In the genomic region with DNA sequence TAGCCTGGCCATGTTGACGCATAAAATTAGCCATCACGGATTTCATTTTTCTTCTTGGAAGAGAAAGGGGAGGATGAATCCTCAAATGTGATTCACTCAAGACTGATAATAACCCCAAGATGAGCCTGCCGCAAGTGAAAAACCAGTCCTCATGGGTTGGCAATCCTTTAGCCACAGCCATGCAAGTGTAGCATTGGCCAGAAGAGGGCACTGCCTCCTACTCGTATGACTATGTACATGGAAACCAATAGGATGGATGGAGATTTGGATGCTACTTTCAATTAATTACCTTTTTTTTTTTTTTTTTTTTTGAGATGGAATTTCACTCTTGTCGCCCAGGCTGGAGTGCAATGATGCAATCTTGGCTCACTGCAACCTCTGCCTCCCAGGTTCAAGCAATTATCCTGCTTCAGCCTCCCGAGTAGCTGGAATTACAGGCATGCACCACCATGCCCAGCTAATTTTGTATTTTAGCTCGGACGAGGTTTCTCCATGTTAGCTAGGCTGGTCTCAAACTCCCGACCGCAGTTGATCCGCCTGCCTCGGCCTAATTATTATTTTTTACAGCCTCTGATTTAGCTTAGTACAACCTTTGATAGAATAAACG, we compare ENCODE assay signal across 8 cellular contexts. TPM values are rescaled to one million over a fixed set of nuclear protein-coding genes. Genes with fewer than 3 reads are reported as not detected.
DNase-seq lines count a peak whose midpoint lies in the region; ATAC-seq and TF ChIP-seq lines count a peak whose summit lies in the region.
"Not testable (repeated sequence)": the region's sequence is repeated elsewhere in the genome, so short reads cannot be mapped to it uniquely, and the experiment has no call there.

No MANE protein-coding gene starts in this region.

- peak; percentile 60 for TF ChIP-seq RAD21 in neural cell (conservative IDR thresholded peaks at IDR 0.05)

- H3K4me2 ChIP-seq in neural cell (ENCODE audit: low read length): not testable (repeated sequence)

- H3K27me3 Mint-ChIP-seq in activated T-helper 17 cell treated with anti-CD3 and anti-CD28 coated beads, Interleukin-2, amount 50 U/mL, for 72 hours: not testable (repeated sequence)

- H2AFZ ChIP-seq in neural cell (ENCODE audit: low read depth, low read length): not testable (repeated sequence)

- not testable (repeated sequence) for H3K9ac ChIP-seq in neural cell (ENCODE audit: low read length)

- H3K27ac ChIP-seq in neural cell (ENCODE audit: low read length): not testable (repeated sequence)

- H3K27ac Mint-ChIP-seq in activated T-helper 17 cell treated with anti-CD3 and anti-CD28 coated beads, Interleukin-2, amount 50 U/mL, for 72 hours: not testable (repeated sequence)

- H3F3A ChIP-seq in neural cell (ENCODE audit: insufficient read depth, low read length, poor library complexity, severe bottlenecking): not testable (repeated sequence)

- not testable (repeated sequence) for H3K36me3 Mint-ChIP-seq in activated T-helper 17 cell treated with anti-CD3 and anti-CD28 coated beads, Interleukin-2, amount 50 U/mL, for 72 hours (ENCODE audit: low read depth)

- H3K9me2 ChIP-seq in neural cell (ENCODE audit: insufficient read depth, low read length): not testable (repeated sequence)

- H3K36me3 ChIP-seq in neural cell (ENCODE audit: insufficient read depth, low read length): not testable (repeated sequence)

- not testable (repeated sequence) for H3K4me3 Mint-ChIP-seq in activated T-helper 17 cell treated with anti-CD3 and anti-CD28 coated beads, Interleukin-2, amount 50 U/mL, for 72 hours

- not testable (repeated sequence) for H3K4me1 Mint-ChIP-seq in activated T-helper 17 cell treated with anti-CD3 and anti-CD28 coated beads, Interleukin-2, amount 50 U/mL, for 72 hours

- TF ChIP-seq POLR2A in NB4 (IDR thresholded peaks at IDR 0.05; ENCODE audit: extremely low read depth, insufficient read length): not testable (repeated sequence)

- not testable (repeated sequence) for TF ChIP-seq EP300 in neural cell (conservative IDR thresholded peaks at IDR 0.05; ENCODE audit: poor library complexity, severe bottlenecking)

- peak; percentile 92 for TF ChIP-seq CTCF in NB4 (IDR thresholded peaks at IDR 0.05; ENCODE audit: low read depth, low read length)
- TF ChIP-seq CTCF in fibroblast of the aortic adventitia (IDR thresholded peaks at IDR 0.05; ENCODE audit: insufficient read depth, low read length): peak; percentile 95
- TF ChIP-seq CTCF in neural cell (IDR thresholded peaks at IDR 0.05; ENCODE audit: poor library complexity, severe bottlenecking): peak; percentile 66

- DNase-seq in EL: peak; percentile 85
- DNase-seq in HCEC 1CT: peak; percentile 82
- DNase-seq in NB4 (ENCODE audit: low read depth): peak; percentile 79
- peak; percentile 60 for DNase-seq in SIG-M5 treated with dmso at 0.1 percent for 504 hours (lab: John Stamatoyannopoulos, UW; ENCODE audit: unreplicated experiment)
- DNase-seq in fibroblast of the aortic adventitia (ENCODE audit: low read depth): peak; percentile 91
- peak; percentile 80 for DNase-seq in stimulated activated naive CD8-positive, alpha-beta T cell treated with anti-CD3 and anti-CD28 coated beads, Interleukin-15, Interleukin-2, amounts not matched to agents 100 U/mL and 50 U/mL, for 24 hours

- H3K9me3 ChIP-seq in neural cell (ENCODE audit: low read length): not testable (repeated sequence)

- not testable (repeated sequence) for H4K20me1 ChIP-seq in neural cell (ENCODE audit: insufficient read depth)

- H3K4me3 ChIP-seq in NB4 (ENCODE audit: low read depth, low read length); neural cell (ENCODE audit: low read length): not testable (repeated sequence)
- peak overlapping the region; percentile 22 for H3K4me3 ChIP-seq in fibroblast of the aortic adventitia (ENCODE audit: low read depth, low read length)

- H3K9me3 Mint-ChIP-seq in activated T-helper 17 cell treated with anti-CD3 and anti-CD28 coated beads, Interleukin-2, amount 50 U/mL, for 72 hours: not testable (repeated sequence)

- H3K79me2 ChIP-seq in neural cell (replicated peaks; ENCODE audit: insufficient read depth, low read length): not testable (repeated sequence)

- ATAC-seq in activated T-helper 17 cell treated with anti-CD3 and anti-CD28 coated beads, Interleukin-2, amount 50 U/mL, for 72 hours (replicated peaks): peak; percentile 98
- ATAC-seq in stimulated activated naive CD8-positive, alpha-beta T cell treated with anti-CD3 and anti-CD28 coated beads, Interleukin-15, Interleukin-2, amounts not matched to agents 100 U/mL and 50 U/mL, for 24 hours: peak; percentile 94

- H3K27me3 ChIP-seq in neural cell (ENCODE audit: insufficient read depth, low read depth, low read length): not testable (repeated sequence)

TF ChIP-seq in neural cell, 6 proteins besides CTCF, POLR2A, EP300 and RAD21:
- peak; percentile 60 for TF ChIP-seq SMC3 (conservative IDR thresholded peaks at IDR 0.05; ENCODE audit: poor library complexity)

RNA-seq across cellular contexts. Expression of gene MAPK1IP1L, which starts 38.2 kb away (rescaled TPM):
- total RNA-seq in activated T-helper 17 cell treated with anti-CD3 and anti-CD28 coated beads, Interleukin-2, amount 50 U/mL, for 72 hours: 100 to 1,000 TPM; 106 to 114 TPM
- total RNA-seq in fibroblast of the aortic adventitia (ENCODE audit: low replicate concordance): 16.2 and 71.8 TPM in 2 replicates
- 35.4 and 37.6 TPM in 2 replicates for polyA plus RNA-seq in neural cell
- polyA minus RNA-seq in neural cell: 38.7 and 56.1 TPM in 2 replicates

RNA-seq across cellular contexts. Expression of gene LGALS3, which starts 39.4 kb away (rescaled TPM):
- 100 to 1,000 TPM in 1 of 2 donors, 10 to 100 TPM in 1; 63.4 to 258 TPM for total RNA-seq in activated T-helper 17 cell treated with anti-CD3 and anti-CD28 coated beads, Interleukin-2, amount 50 U/mL, for 72 hours
- total RNA-seq in fibroblast of the aortic adventitia (ENCODE audit: low replicate concordance): 83.3 and 475 TPM in 2 replicates
- 0.12 TPM in 1 of 2 replicates, not detected in the other for polyA plus RNA-seq in neural cell
- not detected in 2 replicates for polyA minus RNA-seq in neural cell
